Comparison of ENCODE assay signal across 24 cellular contexts in the genomic region with DNA sequence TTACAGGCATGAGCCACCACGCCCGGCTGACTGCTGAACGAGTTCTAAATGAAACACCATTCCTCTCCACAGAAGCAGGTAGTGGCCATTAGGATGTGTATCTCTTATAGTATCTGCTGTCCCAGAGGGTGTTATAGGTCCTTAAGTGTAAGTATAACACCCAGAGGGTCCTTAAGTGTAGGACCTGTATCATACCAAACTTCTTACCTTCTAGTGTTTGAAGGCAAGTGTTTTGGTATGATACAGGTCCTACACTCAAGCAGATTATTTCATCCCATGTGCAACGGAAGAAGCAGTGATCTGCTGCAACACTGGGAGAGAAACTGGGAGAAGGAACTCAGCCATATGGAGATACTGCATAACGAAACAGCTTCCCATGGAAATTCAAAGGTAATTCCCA. TPM values are rescaled to one million over a fixed set of nuclear protein-coding genes. Genes with fewer than 3 reads are reported as not detected.
DNase-seq lines count a peak whose midpoint lies in the region; ATAC-seq, FAIRE-seq and TF ChIP-seq lines count a peak whose summit lies in the region.
"Had no signal": no experiment of that assay in that cellular context is flagged by ENCODE, and none has a peak within 500 bp of the region (broad histone marks: within the 10 kb centered on the region; RNA-seq: fewer than 3 reads in every experiment).

No MANE protein-coding gene starts in this region.

- H3K9me3 ChIP-seq in SU-DHL-6 (ENCODE audit: insufficient read depth, low read length) (no peaks in the 10 kb centered on the region), thyroid gland (no peaks in the 10 kb centered on the region), right lobe of liver (no peaks in the 10 kb centered on the region)
- H3K9me3 ChIP-seq: HAP-1 had no signal

- H3K4me1 ChIP-seq in thyroid gland (peaks cover 66 to 89% of the 10 kb centered on the region in 2 donors), right lobe of liver (no peaks in the 10 kb centered on the region)
- H3K4me1 ChIP-seq: HAP-1 had no signal

- peak; percentile 1 for DNase-seq in natural killer cell treated with Interleukin-12 subunit alpha and Interleukin-12 subunit beta and Interleukin-15 and Interleukin-18, amount 100 ng/mL, for 72 hours (ENCODE audit: low spot score)
- DNase-seq in natural killer cell (no peak), HTR-8/SVneo (ENCODE audit: insufficient read length, low spot score) (no peak), thyroid gland (peak in 1 of 2 donors; percentile 37), RKO (ENCODE audit: low spot score) (no peak), SIG-M5 treated with dmso at 0.1 percent for 504 hours (lab: John Stamatoyannopoulos, UW; ENCODE audit: unreplicated experiment) (no peak), right lobe of liver (no peak)
- DNase-seq: C1 segment of cervical spinal cord; CD4-positive, alpha-beta memory T cell; COR-L47; DMS153; DND-41; EL; GDM1; GOT3; HFFc6 had no signal

- H2AFZ ChIP-seq in SU-DHL-6 (ENCODE audit: low read depth, low read length, severe bottlenecking), result no peak overlapping the region

- 0 out of 2 replicates have a peak, but pooled peaks cover 5% of the 10 kb centered on the region for H4K20me1 ChIP-seq in SU-DHL-6 (ENCODE audit: low read depth, low read length)

- H3K27me3 Mint-ChIP-seq in natural killer cell treated with Interleukin-12 subunit alpha and Interleukin-12 subunit beta and Interleukin-15 and Interleukin-18, amount 100 ng/mL, for 72 hours, result peaks cover 0 to 8% of the 10 kb centered on the region in 2 donors
- peaks cover 0 to 5% of the 10 kb centered on the region in 2 donors for H3K27me3 Mint-ChIP-seq in natural killer cell (ENCODE audit: low read depth in 2 of 2)

- FAIRE-seq in HTR-8/SVneo (lab: Jason Lieb, UNC), result peak; percentile 78
- FAIRE-seq: A204.1, GM12891, GM18507, H54 had no signal

- no peak for TF ChIP-seq POLR2A in thyroid gland (IDR thresholded peaks at IDR 0.05)
- TF ChIP-seq POLR2A in right lobe of liver (IDR thresholded peaks at IDR 0.05), result no peak

- H3K4me3 ChIP-seq in SU-DHL-6 (ENCODE audit: insufficient read depth, low read length, poor library complexity, severe bottlenecking) (no peak overlapping the region), thyroid gland (replicated peaks in 1 of 3) (no peak overlapping the region), right lobe of liver (no peak overlapping the region)
- H3K4me3 ChIP-seq: HAP-1 had no signal

- H3K9ac ChIP-seq in SU-DHL-6 (ENCODE audit: low read length), result no peak overlapping the region

- ATAC-seq in natural killer cell treated with Interleukin-12 subunit alpha and Interleukin-12 subunit beta and Interleukin-15 and Interleukin-18, amount 100 ng/mL, for 72 hours, result no peak
- ATAC-seq in natural killer cell (no peak), right lobe of liver (no peak)

- H3K36me3 ChIP-seq in SU-DHL-6 (ENCODE audit: low read length) (peaks cover 6% of the 10 kb centered on the region; the same call in 1 of the 2 replicates), thyroid gland (no peaks in the 10 kb centered on the region), right lobe of liver (no peaks in the 10 kb centered on the region)
- H3K36me3 ChIP-seq: HAP-1 had no signal

- no peaks in the 10 kb centered on the region for H3K36me3 Mint-ChIP-seq in natural killer cell treated with Interleukin-12 subunit alpha and Interleukin-12 subunit beta and Interleukin-15 and Interleukin-18, amount 100 ng/mL, for 72 hours
- H3K36me3 Mint-ChIP-seq in natural killer cell, result no peaks in the 10 kb centered on the region
- H3K36me3 Mint-ChIP-seq: CD4-positive, alpha-beta memory T cell had no signal

- peak overlapping the region; percentile 40; the same call in 1 of the 2 replicates for H3K27ac ChIP-seq in SU-DHL-6 (ENCODE audit: low read depth, low read length)
- H3K27ac ChIP-seq in thyroid gland, result peak overlapping the region; percentile 94 to 98 (median 97)
- H3K27ac ChIP-seq in right lobe of liver, result no peak overlapping the region
- H3K27ac ChIP-seq: 22Rv1 had no signal

- no peak for TF ChIP-seq CTCF in natural killer cell (IDR thresholded peaks at IDR 0.05)
- TF ChIP-seq CTCF in SU-DHL-6 (IDR thresholded peaks at IDR 0.05; ENCODE audit: insufficient read depth, low read length, poor library complexity, severe bottlenecking), result no peak
- no peak for TF ChIP-seq CTCF in thyroid gland (IDR thresholded peaks at IDR 0.05)
- no peak for TF ChIP-seq CTCF in right lobe of liver (IDR thresholded peaks at IDR 0.05)

- H3K4me2 ChIP-seq in SU-DHL-6 (ENCODE audit: low read depth, low read length, poor library complexity, severe bottlenecking), result peak overlapping the region; percentile 23

- intact Hi-C loops in natural killer cell (cut with micrococcal nuclease) (no loop called here), thyroid gland (cut with DNase I) (no loop called here), right lobe of liver (cut with DNase I) (no loop called here)

- no peaks in the 10 kb centered on the region for H3K9me2 ChIP-seq in SU-DHL-6 (replicated peaks; ENCODE audit: insufficient read depth, low read length)

- H3K9me3 Mint-ChIP-seq in natural killer cell treated with Interleukin-12 subunit alpha and Interleukin-12 subunit beta and Interleukin-15 and Interleukin-18, amount 100 ng/mL, for 72 hours, result no peaks in the 10 kb centered on the region
- H3K9me3 Mint-ChIP-seq in natural killer cell, result no peaks in the 10 kb centered on the region
- H3K9me3 Mint-ChIP-seq: HFFc6 had no signal

- H3K27me3 ChIP-seq in SU-DHL-6 (ENCODE audit: low read length), result no peaks in the 10 kb centered on the region
- H3K27me3 ChIP-seq in thyroid gland, result no peaks in the 10 kb centered on the region
- no peaks in the 10 kb centered on the region for H3K27me3 ChIP-seq in right lobe of liver

- peaks cover 99% of the 10 kb centered on the region for H3K79me2 ChIP-seq in SU-DHL-6 (ENCODE audit: insufficient read depth, low read length)

- no peak overlapping the region for H3K4me3 Mint-ChIP-seq in natural killer cell treated with Interleukin-12 subunit alpha and Interleukin-12 subunit beta and Interleukin-15 and Interleukin-18, amount 100 ng/mL, for 72 hours
- H3K4me3 Mint-ChIP-seq in natural killer cell, result no peak overlapping the region
- H3K4me3 Mint-ChIP-seq: B cell; CD4-positive, alpha-beta memory T cell; HFFc6 had no signal

- 69 to 85% methylated on average over 5 of the region's 5 CpGs for WGBS in thyroid gland, 2 donors
- 68% methylated on average over 4 of the region's 5 CpGs for WGBS in right lobe of liver (ENCODE audit: insufficient coverage, low coverage, low lambda C conversion rate, missing lambda C conversion rate)

- no peak overlapping the region for H3K27ac Mint-ChIP-seq in natural killer cell treated with Interleukin-12 subunit alpha and Interleukin-12 subunit beta and Interleukin-15 and Interleukin-18, amount 100 ng/mL, for 72 hours
- no peak overlapping the region for H3K27ac Mint-ChIP-seq in natural killer cell
- H3K27ac Mint-ChIP-seq: B cell; CD4-positive, alpha-beta memory T cell; HFFc6 had no signal

- peaks cover 31% of the 10 kb centered on the region; the same call in 1 of the 2 replicates for H3F3A ChIP-seq in SU-DHL-6 (ENCODE audit: insufficient read depth)

- peaks cover 17 to 21% of the 10 kb centered on the region in 2 donors for H3K4me1 Mint-ChIP-seq in natural killer cell treated with Interleukin-12 subunit alpha and Interleukin-12 subunit beta and Interleukin-15 and Interleukin-18, amount 100 ng/mL, for 72 hours (ENCODE audit: low read depth in 2 of 2)
- H3K4me1 Mint-ChIP-seq in natural killer cell, result peaks cover 12 to 22% of the 10 kb centered on the region in 2 donors
- H3K4me1 Mint-ChIP-seq: B cell had no signal

RNA-seq across cellular contexts. Expression of a gene that starts 17.4 kb away (rescaled TPM):
- not detected for total RNA-seq in natural killer cell treated with Interleukin-12 subunit alpha and Interleukin-12 subunit beta and Interleukin-15 and Interleukin-18, amount 100 ng/mL, for 72 hours
- total RNA-seq in natural killer cell, result not detected
- 100 to 1,000 TPM in 1 of 4 donors, 10 to 100 TPM in 3; 34.0 to 113 (median 80.2) TPM for total RNA-seq in thyroid gland
- not detected for total RNA-seq in right lobe of liver
- total RNA-seq: B cell; CD4-positive, alpha-beta memory T cell; HFFc6 had no signal

Comparison
In these comparisons a context has a peak if more than half of its experiments do, and no peak if none do; other contexts are left out.
1. H3K27ac ChIP-seq: peak in SU-DHL-6 (single experiment) and thyroid gland (3 of 3); none in right lobe of liver (0 of 3).
2. RNA of a gene that starts 17.4 kb away (total RNA-seq): 34.0 to 113 TPM in thyroid gland; not detected in natural killer cell treated with Interleukin-12 subunit alpha and Interleukin-12 subunit beta and Interleukin-15 and Interleukin-18, amount 100 ng/mL, for 72 hours, not detected in natural killer cell and not detected in right lobe of liver; every median in the first group is over 10 times any median in the second.